Comparison of ENCODE assay signal across 1 cellular context in genomic region chr1:119141020-119141424, GRCh38.
TF ChIP-seq lines count a peak whose summit lies in the region.

No MANE protein-coding gene starts in this region.

TF ChIP-seq in endothelial cell of umbilical vein, 7 proteins besides CTCF, POLR2A, EP300 and RAD21:
- TF ChIP-seq POLR2AphosphoS5 (IDR thresholded peaks at IDR 0.05; ENCODE audit: insufficient read depth, low read depth, low read length) (no peak), FOS (IDR thresholded peaks at IDR 0.05; ENCODE audit: borderline replicate concordance, insufficient read depth, low read length) (no peak), EZH2 (IDR thresholded peaks at IDR 0.05; ENCODE audit: borderline replicate concordance, low read depth, low read length, severe bottlenecking) (no peak), GATA2 (IDR thresholded peaks at IDR 0.05; ENCODE audit: insufficient read depth, insufficient read length, low read depth, low read length) (no peak), MYC (IDR thresholded peaks at IDR 0.05; ENCODE audit: low read depth, low read length) (no peak), MAX (IDR thresholded peaks at IDR 0.05; ENCODE audit: insufficient read depth, insufficient read length) (no peak), JUN (IDR thresholded peaks at IDR 0.05; ENCODE audit: borderline replicate concordance, insufficient read depth, insufficient read length, low read depth) (no peak)
